11 cellular contexts compared by ENCODE assay signal in genomic region chr6:11427827-11428245, GRCh38.
DNase-seq lines count a peak whose midpoint lies in the region; ATAC-seq and TF ChIP-seq lines count a peak whose summit lies in the region.
"Had no signal": no experiment of that assay in that cellular context is flagged by ENCODE, and none has a peak within 500 bp of the region (broad histone marks: within the 10 kb centered on the region; RNA-seq: fewer than 3 reads in every experiment).

No MANE protein-coding gene starts in this region.

- H2BK5ac ChIP-seq in mesendoderm (ENCODE audit: low read length): peak overlapping the region; percentile 52

- WGBS in right cardiac atrium: 63% methylated on average over 7 of the region's 7 CpGs
- whole genome bisulfite sequencing in mesendoderm (ENCODE audit: extremely low coverage, insufficient coverage, low lambda C conversion rate): no CpG with 5 or more reads among the region's 7 CpGs

- peak overlapping the region; percentile 21 for H3K18ac ChIP-seq in mesendoderm (ENCODE audit: low read length)

- no peak overlapping the region for H4K5ac ChIP-seq in mesendoderm (ENCODE audit: low read length)

- H3K4me3 ChIP-seq in right cardiac atrium (ENCODE audit: low read length): no peak overlapping the region
- H3K4me3 ChIP-seq in astrocyte of the spinal cord (ENCODE audit: low read depth, low read length): no peak overlapping the region
- H3K4me3 ChIP-seq in mesendoderm (ENCODE audit: low read length): no peak overlapping the region
- H3K4me3 ChIP-seq: sigmoid colon had no signal

- H3K79me2 ChIP-seq in mesendoderm (ENCODE audit: control insufficient read depth, insufficient read depth, low read length): no peaks in the 10 kb centered on the region

- peak overlapping the region; percentile 15 for H2BK120ac ChIP-seq in mesendoderm (ENCODE audit: low read depth, low read length)

- in situ Hi-C loops in astrocyte of the spinal cord (cut with HindIII; ENCODE audit: low sequenced_read_pairs): no loop called here

- no peak overlapping the region for H3K4ac ChIP-seq in mesendoderm (ENCODE audit: low read depth, low read length)

- H2BK15ac ChIP-seq in mesendoderm (replicated peaks; ENCODE audit: low read depth): no peak overlapping the region

- H3K36me3 ChIP-seq in mesendoderm (ENCODE audit: control insufficient read depth, insufficient read depth, low read length): no peaks in the 10 kb centered on the region
- H3K36me3 ChIP-seq: sigmoid colon had no signal

- H3K4me1 ChIP-seq in right cardiac atrium (ENCODE audit: control insufficient read depth, insufficient read depth, low read length): peaks cover 10% of the 10 kb centered on the region
- peaks cover 16% of the 10 kb centered on the region for H3K4me1 ChIP-seq in mesendoderm (ENCODE audit: control insufficient read depth, low read depth, low read length)

- H3K4me2 ChIP-seq in mesendoderm (ENCODE audit: low read length): no peak overlapping the region

- H3K9ac ChIP-seq in mesendoderm (ENCODE audit: low read length): no peak overlapping the region

- CTCF ChIA-PET in RWPE1 (lab: Yijun Ruan, JAX): interaction anchor here (0.9 kb wide), 1 partner anchor 17 kb away, joined by 3 read pairs; no protein-coding TSS in a partner anchor

- DNase-seq in right cardiac atrium: no peak
- no peak for DNase-seq in Right ventricle myocardium superior
- DNase-seq in astrocyte of the spinal cord (ENCODE audit: low read depth, low spot score): peak; percentile 54
- DNase-seq in mesendoderm: no peak
- no peak for DNase-seq in stimulated activated CD4-positive, alpha-beta T cell treated with anti-CD3 and anti-CD28 coated beads, Interleukin-1b, Interleukin-23, amount 100 ng/mL, for 48 hours
- no peak for DNase-seq in RWPE1 (ENCODE audit: low spot score)
- DNase-seq: activated CD8-positive, alpha-beta memory T cell treated with anti-CD3 and anti-CD28 coated beads for 24 hours; amniotic stem cell; sigmoid colon had no signal

- ATAC-seq in right cardiac atrium (peak in 1 of 2 donors; percentile 20), Right ventricle myocardium superior (ENCODE audit: poor library complexity) (no peak), GM18498 (IDR thresholded peaks at IDR 0.05; ENCODE audit: unreplicated experiment) (no peak), GM21360 (IDR thresholded peaks at IDR 0.05; ENCODE audit: unreplicated experiment) (no peak)

- no peaks in the 10 kb centered on the region for H3K9me3 ChIP-seq in right cardiac atrium (ENCODE audit: control insufficient read depth, low read length)
- H3K9me3 ChIP-seq: sigmoid colon had no signal

- POLR2A ChIA-PET in RWPE1 (lab: Yijun Ruan, JAX; ENCODE audit: low non-redundant PET): no interaction called here

- no peaks in the 10 kb centered on the region for H3K79me1 ChIP-seq in mesendoderm (ENCODE audit: low read length)

- no peak overlapping the region for H3K23ac ChIP-seq in mesendoderm (ENCODE audit: low read length)

- H3K27me3 ChIP-seq in right cardiac atrium (ENCODE audit: control insufficient read depth, insufficient read depth) (no peaks in the 10 kb centered on the region), mesendoderm (ENCODE audit: insufficient read depth, low read length, poor library complexity) (no peaks in the 10 kb centered on the region)
- H3K27me3 ChIP-seq: sigmoid colon had no signal

- H4K8ac ChIP-seq in mesendoderm (ENCODE audit: low read depth, low read length): no peak overlapping the region

- no peak overlapping the region for H2AK5ac ChIP-seq in mesendoderm (ENCODE audit: low read length)

- TF ChIP-seq CTCF in astrocyte of the spinal cord (IDR thresholded peaks at IDR 0.05; ENCODE audit: low read depth, low read length) (no peak), RWPE1 (conservative IDR thresholded peaks at IDR 0.05; ENCODE audit: low read depth) (no peak)

- peak overlapping the region; percentile 17 for H3K56ac ChIP-seq in mesendoderm (ENCODE audit: low read length)

- intact Hi-C loops in right cardiac atrium (cut with DNase I) (no loop called here), Right ventricle myocardium superior (cut with DNase I) (no loop called here)

- H3K27ac ChIP-seq in right cardiac atrium (ENCODE audit: low read length): peak overlapping the region; percentile 59
- H3K27ac ChIP-seq in mesendoderm (ENCODE audit: low read depth, low read length): peak overlapping the region; percentile 89
- H3K27ac ChIP-seq in RWPE1: no peak overlapping the region
